ENCODE assay signal across 1 cellular context in the genomic region with DNA sequence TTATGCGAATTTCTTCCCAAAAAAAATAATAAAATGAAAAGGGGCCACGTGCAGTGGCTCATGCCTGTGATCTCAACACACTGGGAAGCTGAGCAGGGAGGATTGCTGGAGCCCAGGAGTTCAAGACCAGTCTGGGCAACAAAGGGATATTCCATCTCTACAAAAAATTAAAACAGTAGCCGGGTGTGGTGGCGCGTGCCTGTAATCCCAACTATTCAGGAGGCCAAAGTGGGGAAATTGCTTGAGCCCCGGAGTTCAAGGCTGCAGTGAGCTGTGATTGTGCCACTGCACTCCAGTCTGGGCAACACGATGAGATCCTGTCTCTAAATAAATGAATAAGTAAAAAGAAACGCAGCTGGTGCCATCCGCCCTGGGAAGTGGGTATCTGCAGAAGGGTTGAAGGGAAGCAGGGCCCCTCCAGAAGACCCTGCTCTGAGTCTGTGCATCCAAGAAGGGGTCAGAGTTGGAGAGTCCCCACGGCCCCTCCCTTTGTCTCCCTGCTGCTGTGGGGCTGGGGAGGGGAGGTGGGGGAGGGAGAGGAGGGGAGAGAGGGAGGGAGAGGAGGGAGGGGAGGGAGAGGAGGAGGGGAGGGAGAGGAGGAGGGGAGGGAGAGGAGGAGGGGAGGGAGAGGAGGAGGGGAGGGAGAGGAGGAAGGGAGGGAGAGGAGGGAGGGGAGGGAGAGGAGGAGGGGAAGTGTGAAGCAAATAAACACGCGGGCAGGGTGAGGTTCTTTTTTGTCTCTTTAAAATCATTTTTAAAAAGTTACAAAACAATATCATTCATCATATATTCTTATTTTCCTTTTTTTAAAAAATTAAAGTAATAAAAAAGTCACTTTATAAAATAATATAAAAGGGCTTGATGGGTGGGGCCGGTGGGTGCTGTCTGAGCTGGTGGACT.
TF ChIP-seq lines count a peak whose summit lies in the region.

No MANE protein-coding gene starts in this region.

TF ChIP-seq in HepG2, 621 proteins besides CTCF, POLR2A, EP300 and RAD21 (continued from another document and continues in another):
- TF ChIP-seq, protein P1, sequence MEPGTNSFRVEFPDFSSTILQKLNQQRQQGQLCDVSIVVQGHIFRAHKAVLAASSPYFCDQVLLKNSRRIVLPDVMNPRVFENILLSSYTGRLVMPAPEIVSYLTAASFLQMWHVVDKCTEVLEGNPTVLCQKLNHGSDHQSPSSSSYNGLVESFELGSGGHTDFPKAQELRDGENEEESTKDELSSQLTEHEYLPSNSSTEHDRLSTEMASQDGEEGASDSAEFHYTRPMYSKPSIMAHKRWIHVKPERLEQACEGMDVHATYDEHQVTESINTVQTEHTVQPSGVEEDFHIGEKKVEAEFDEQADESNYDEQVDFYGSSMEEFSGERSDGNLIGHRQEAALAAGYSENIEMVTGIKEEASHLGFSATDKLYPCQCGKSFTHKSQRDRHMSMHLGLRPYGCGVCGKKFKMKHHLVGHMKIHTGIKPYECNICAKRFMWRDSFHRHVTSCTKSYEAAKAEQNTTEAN (CRISPR knock-in tag; conservative IDR thresholded peaks at IDR 0.05) = no peak
- TF ChIP-seq NCOR1 (IDR thresholded peaks at IDR 0.05; ENCODE audit: borderline replicate concordance, low read length) (no peak), TGIF2 (CRISPR knock-in tag; IDR thresholded peaks at IDR 0.05) (peak; percentile 69; the same call in 1 of the 2 replicates), ONECUT2 (CRISPR knock-in tag; IDR thresholded peaks at IDR 0.05) (no peak), CREM (IDR thresholded peaks at IDR 0.05) (no peak), CREM (CRISPR knock-in tag; IDR thresholded peaks at IDR 0.05) (no peak), REXO4 (CRISPR knock-in tag; IDR thresholded peaks at IDR 0.05; ENCODE audit: borderline replicate concordance) (no peak), KAT8 (CRISPR knock-in tag; IDR thresholded peaks at IDR 0.05) (0 out of 2 replicates have a peak, but pooled peaks have one; percentile 20), SCMH1 (CRISPR knock-in tag; IDR thresholded peaks at IDR 0.05; ENCODE audit: borderline replicate concordance) (no peak), HNRNPL (IDR thresholded peaks at IDR 0.05; ENCODE audit: low read depth, low read length) (no peak), NFATC3 (CRISPR knock-in tag; IDR thresholded peaks at IDR 0.05) (no peak), BORCS8-MEF2B (CRISPR knock-in tag; IDR thresholded peaks at IDR 0.05) (no peak), CCDC6 (CRISPR knock-in tag; IDR thresholded peaks at IDR 0.05) (no peak), FOXC1 (CRISPR knock-in tag; IDR thresholded peaks at IDR 0.05; ENCODE audit: borderline replicate concordance) (no peak), AKAP8 (CRISPR knock-in tag; IDR thresholded peaks at IDR 0.05) (no peak), ZNF570 (CRISPR knock-in tag; IDR thresholded peaks at IDR 0.05; ENCODE audit: borderline replicate concordance) (no peak), EED (CRISPR knock-in tag; IDR thresholded peaks at IDR 0.05) (no peak), FOXP1 (IDR thresholded peaks at IDR 0.05) (no peak), FOXP1 (CRISPR knock-in tag; IDR thresholded peaks at IDR 0.05) (no peak), SRSF1 (optimal IDR thresholded peaks at IDR 0.05; ENCODE audit: low read depth, low read length) (no peak), SETDB1 (CRISPR knock-in tag; IDR thresholded peaks at IDR 0.05; ENCODE audit: borderline replicate concordance) (no peak), FOXK2 (IDR thresholded peaks at IDR 0.05) (no peak), GABPB1 (CRISPR knock-in tag; IDR thresholded peaks at IDR 0.05) (0 out of 2 replicates have a peak, but pooled peaks have one; percentile 3), ZNF350 (CRISPR knock-in tag; IDR thresholded peaks at IDR 0.05; ENCODE audit: borderline replicate concordance, low read depth) (0 out of 2 replicates have a peak, but pooled peaks have one; percentile 18), ASH2L (IDR thresholded peaks at IDR 0.05; ENCODE audit: insufficient read length, low read depth, low read length) (no peak), KAT2B (IDR thresholded peaks at IDR 0.05; ENCODE audit: borderline replicate concordance, low read depth, low read length) (no peak), PRMT3 (CRISPR knock-in tag; IDR thresholded peaks at IDR 0.05; ENCODE audit: borderline replicate concordance, low read depth) (no peak), CCAR2 (optimal IDR thresholded peaks at IDR 0.05; ENCODE audit: low read depth, low read length) (no peak), NR2F2 (IDR thresholded peaks at IDR 0.05; ENCODE audit: borderline replicate concordance, low read depth) (no peak)
- TF ChIP-seq, protein P2, sequence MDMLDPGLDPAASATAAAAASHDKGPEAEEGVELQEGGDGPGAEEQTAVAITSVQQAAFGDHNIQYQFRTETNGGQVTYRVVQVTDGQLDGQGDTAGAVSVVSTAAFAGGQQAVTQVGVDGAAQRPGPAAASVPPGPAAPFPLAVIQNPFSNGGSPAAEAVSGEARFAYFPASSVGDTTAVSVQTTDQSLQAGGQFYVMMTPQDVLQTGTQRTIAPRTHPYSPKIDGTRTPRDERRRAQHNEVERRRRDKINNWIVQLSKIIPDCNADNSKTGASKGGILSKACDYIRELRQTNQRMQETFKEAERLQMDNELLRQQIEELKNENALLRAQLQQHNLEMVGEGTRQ (IDR thresholded peaks at IDR 0.05; ENCODE audit: low read depth, low read length) = no peak
- TF ChIP-seq, protein P2 (CRISPR knock-in tag; IDR thresholded peaks at IDR 0.05; ENCODE audit: borderline replicate concordance) = no peak
- TF ChIP-seq, protein P3, sequence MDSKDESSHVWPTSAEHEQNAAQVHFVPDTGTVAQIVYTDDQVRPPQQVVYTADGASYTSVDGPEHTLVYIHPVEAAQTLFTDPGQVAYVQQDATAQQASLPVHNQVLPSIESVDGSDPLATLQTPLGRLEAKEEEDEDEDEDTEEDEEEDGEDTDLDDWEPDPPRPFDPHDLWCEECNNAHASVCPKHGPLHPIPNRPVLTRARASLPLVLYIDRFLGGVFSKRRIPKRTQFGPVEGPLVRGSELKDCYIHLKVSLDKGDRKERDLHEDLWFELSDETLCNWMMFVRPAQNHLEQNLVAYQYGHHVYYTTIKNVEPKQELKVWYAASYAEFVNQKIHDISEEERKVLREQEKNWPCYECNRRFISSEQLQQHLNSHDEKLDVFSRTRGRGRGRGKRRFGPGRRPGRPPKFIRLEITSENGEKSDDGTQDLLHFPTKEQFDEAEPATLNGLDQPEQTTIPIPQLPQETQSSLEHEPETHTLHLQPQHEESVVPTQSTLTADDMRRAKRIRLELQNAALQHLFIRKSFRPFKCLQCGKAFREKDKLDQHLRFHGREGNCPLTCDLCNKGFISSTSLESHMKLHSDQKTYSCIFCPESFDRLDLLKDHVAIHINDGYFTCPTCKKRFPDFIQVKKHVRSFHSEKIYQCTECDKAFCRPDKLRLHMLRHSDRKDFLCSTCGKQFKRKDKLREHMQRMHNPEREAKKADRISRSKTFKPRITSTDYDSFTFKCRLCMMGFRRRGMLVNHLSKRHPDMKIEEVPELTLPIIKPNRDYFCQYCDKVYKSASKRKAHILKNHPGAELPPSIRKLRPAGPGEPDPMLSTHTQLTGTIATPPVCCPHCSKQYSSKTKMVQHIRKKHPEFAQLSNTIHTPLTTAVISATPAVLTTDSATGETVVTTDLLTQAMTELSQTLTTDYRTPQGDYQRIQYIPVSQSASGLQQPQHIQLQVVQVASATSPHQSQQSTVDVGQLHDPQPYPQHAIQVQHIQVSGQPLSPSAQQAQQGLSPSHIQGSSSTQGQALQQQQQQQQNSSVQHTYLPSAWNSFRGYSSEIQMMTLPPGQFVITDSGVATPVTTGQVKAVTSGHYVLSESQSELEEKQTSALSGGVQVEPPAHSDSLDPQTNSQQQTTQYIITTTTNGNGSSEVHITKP (CRISPR knock-in tag; IDR thresholded peaks at IDR 0.05; ENCODE audit: low read depth) = no peak
- TF ChIP-seq, protein P4, sequence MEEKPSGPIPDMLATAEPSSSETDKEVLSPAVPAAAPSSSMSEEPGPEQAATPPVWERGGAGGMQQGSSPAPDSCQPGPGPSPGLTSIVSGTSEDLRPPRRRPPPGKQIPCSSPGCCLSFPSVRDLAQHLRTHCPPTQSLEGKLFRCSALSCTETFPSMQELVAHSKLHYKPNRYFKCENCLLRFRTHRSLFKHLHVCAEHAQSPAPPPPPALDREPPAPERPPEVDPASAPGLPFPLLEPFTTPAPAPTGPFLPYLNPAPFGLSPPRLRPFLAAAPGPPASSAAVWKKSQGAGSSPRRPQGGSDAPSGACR (CRISPR knock-in tag; IDR thresholded peaks at IDR 0.05) = no peak
- TF ChIP-seq, protein P5, sequence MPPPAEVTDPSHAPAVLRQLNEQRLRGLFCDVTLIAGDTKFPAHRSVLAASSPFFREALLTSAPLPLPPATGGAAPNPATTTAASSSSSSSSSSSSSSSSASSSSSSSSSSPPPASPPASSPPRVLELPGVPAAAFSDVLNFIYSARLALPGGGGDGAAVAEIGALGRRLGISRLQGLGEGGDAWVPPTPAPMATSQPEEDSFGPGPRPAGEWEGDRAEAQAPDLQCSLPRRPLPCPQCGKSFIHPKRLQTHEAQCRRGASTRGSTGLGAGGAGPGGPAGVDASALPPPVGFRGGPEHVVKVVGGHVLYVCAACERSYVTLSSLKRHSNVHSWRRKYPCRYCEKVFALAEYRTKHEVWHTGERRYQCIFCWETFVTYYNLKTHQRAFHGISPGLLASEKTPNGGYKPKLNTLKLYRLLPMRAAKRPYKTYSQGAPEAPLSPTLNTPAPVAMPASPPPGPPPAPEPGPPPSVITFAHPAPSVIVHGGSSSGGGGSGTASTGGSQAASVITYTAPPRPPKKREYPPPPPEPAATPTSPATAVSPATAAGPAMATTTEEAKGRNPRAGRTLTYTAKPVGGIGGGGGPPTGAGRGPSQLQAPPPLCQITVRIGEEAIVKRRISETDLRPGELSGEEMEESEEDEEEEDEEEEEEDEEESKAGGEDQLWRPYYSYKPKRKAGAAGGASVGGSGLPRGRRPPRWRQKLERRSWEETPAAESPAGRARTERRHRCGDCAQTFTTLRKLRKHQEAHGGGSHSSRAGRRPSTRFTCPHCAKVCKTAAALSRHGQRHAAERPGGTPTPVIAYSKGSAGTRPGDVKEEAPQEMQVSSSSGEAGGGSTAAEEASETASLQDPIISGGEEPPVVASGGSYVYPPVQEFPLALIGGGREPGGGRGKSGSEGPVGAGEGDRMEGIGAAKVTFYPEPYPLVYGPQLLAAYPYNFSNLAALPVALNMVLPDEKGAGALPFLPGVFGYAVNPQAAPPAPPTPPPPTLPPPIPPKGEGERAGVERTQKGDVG (CRISPR knock-in tag; IDR thresholded peaks at IDR 0.05; ENCODE audit: borderline replicate concordance) = no peak
- TF ChIP-seq, protein P6, sequence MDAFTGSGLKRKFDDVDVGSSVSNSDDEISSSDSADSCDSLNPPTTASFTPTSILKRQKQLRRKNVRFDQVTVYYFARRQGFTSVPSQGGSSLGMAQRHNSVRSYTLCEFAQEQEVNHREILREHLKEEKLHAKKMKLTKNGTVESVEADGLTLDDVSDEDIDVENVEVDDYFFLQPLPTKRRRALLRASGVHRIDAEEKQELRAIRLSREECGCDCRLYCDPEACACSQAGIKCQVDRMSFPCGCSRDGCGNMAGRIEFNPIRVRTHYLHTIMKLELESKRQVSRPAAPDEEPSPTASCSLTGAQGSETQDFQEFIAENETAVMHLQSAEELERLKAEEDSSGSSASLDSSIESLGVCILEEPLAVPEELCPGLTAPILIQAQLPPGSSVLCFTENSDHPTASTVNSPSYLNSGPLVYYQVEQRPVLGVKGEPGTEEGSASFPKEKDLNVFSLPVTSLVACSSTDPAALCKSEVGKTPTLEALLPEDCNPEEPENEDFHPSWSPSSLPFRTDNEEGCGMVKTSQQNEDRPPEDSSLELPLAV (CRISPR knock-in tag; conservative IDR thresholded peaks at IDR 0.05; ENCODE audit: low read depth) = no peak
- TF ChIP-seq, protein P7, sequence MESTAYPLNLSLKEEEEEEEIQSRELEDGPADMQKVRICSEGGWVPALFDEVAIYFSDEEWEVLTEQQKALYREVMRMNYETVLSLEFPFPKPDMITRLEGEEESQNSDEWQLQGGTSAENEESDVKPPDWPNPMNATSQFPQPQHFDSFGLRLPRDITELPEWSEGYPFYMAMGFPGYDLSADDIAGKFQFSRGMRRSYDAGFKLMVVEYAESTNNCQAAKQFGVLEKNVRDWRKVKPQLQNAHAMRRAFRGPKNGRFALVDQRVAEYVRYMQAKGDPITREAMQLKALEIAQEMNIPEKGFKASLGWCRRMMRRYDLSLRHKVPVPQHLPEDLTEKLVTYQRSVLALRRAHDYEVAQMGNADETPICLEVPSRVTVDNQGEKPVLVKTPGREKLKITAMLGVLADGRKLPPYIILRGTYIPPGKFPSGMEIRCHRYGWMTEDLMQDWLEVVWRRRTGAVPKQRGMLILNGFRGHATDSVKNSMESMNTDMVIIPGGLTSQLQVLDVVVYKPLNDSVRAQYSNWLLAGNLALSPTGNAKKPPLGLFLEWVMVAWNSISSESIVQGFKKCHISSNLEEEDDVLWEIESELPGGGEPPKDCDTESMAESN (CRISPR knock-in tag; conservative IDR thresholded peaks at IDR 0.05) = no peak
- TF ChIP-seq, protein P8, sequence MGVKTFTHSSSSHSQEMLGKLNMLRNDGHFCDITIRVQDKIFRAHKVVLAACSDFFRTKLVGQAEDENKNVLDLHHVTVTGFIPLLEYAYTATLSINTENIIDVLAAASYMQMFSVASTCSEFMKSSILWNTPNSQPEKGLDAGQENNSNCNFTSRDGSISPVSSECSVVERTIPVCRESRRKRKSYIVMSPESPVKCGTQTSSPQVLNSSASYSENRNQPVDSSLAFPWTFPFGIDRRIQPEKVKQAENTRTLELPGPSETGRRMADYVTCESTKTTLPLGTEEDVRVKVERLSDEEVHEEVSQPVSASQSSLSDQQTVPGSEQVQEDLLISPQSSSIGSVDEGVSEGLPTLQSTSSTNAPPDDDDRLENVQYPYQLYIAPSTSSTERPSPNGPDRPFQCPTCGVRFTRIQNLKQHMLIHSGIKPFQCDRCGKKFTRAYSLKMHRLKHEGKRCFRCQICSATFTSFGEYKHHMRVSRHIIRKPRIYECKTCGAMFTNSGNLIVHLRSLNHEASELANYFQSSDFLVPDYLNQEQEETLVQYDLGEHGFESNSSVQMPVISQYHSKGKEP (CRISPR knock-in tag; IDR thresholded peaks at IDR 0.05) = no peak
